ENCODE assay signal across 2 cellular contexts in genomic region chr4:156884183-156884582, GRCh38.
TF ChIP-seq lines count a peak whose summit lies in the region.

No MANE protein-coding gene starts in this region.

TF ChIP-seq in IMR-90, 13 proteins besides CTCF, POLR2A, EP300 and RAD21:
- no peak for TF ChIP-seq SMC3 (IDR thresholded peaks at IDR 0.05; ENCODE audit: low read depth, low read length)
- no peak for TF ChIP-seq CHD1 (IDR thresholded peaks at IDR 0.05; ENCODE audit: low read depth, low read length)
- TF ChIP-seq MAFK (IDR thresholded peaks at IDR 0.05; ENCODE audit: low read depth, low read length): no peak
- no peak for TF ChIP-seq MXI1 (IDR thresholded peaks at IDR 0.05; ENCODE audit: borderline replicate concordance, low read depth, low read length)
- no peak for TF ChIP-seq BHLHE40 (IDR thresholded peaks at IDR 0.05; ENCODE audit: low read depth, low read length)
- TF ChIP-seq USF2 (IDR thresholded peaks at IDR 0.05; ENCODE audit: low read depth, low read length): no peak
- TF ChIP-seq NFE2L2 (IDR thresholded peaks at IDR 0.05; ENCODE audit: low read depth, low read length): no peak
- no peak for TF ChIP-seq RCOR1 (IDR thresholded peaks at IDR 0.05; ENCODE audit: insufficient replicate concordance, low read length)
- TF ChIP-seq ELK1 (IDR thresholded peaks at IDR 0.05; ENCODE audit: borderline replicate concordance, low read depth, low read length): no peak
- TF ChIP-seq FOS (IDR thresholded peaks at IDR 0.05; ENCODE audit: low read depth, low read length): no peak
- TF ChIP-seq CEBPB (IDR thresholded peaks at IDR 0.05; ENCODE audit: low read depth, low read length): no peak
- TF ChIP-seq RFX5 (IDR thresholded peaks at IDR 0.05; ENCODE audit: low read depth, low read length): no peak
- TF ChIP-seq MAZ (IDR thresholded peaks at IDR 0.05; ENCODE audit: borderline replicate concordance, low read depth, low read length): no peak
TF ChIP-seq in IMR-90: peak in this region for 0.

TF ChIP-seq in SK-N-SH, 30 proteins besides CTCF, POLR2A, EP300 and RAD21 (continued from another document):
- no peak for TF ChIP-seq TEAD4 (IDR thresholded peaks at IDR 0.05; ENCODE audit: borderline replicate concordance, insufficient read depth)
- no peak for TF ChIP-seq IRF3 (IDR thresholded peaks at IDR 0.05; ENCODE audit: low read depth, low read length)
- TF ChIP-seq SIN3A (IDR thresholded peaks at IDR 0.05; ENCODE audit: borderline replicate concordance, low read depth, low read length): no peak
- TF ChIP-seq NFIC (IDR thresholded peaks at IDR 0.05; ENCODE audit: borderline replicate concordance): no peak
- TF ChIP-seq RXRA (IDR thresholded peaks at IDR 0.05; ENCODE audit: borderline replicate concordance, low read depth): no peak
- TF ChIP-seq TAF1 (IDR thresholded peaks at IDR 0.05; ENCODE audit: borderline replicate concordance, low read depth, low read length): no peak
TF ChIP-seq in SK-N-SH: peak in this region for 1.
